In genomic region chr14:50928002-50928635, GRCh38 we compare ENCODE assay signal across 12 cellular contexts. TPM values are rescaled to one million over a fixed set of nuclear protein-coding genes. Genes with fewer than 3 reads are reported as not detected.
DNase-seq lines count a peak whose midpoint lies in the region; ATAC-seq lines count a peak whose summit lies in the region.
"Had no signal": no experiment of that assay in that cellular context is flagged by ENCODE, and none has a peak within 500 bp of the region (broad histone marks: within the 10 kb centered on the region; RNA-seq: fewer than 3 reads in every experiment).

No MANE protein-coding gene starts in this region.

- no peak overlapping the region for H2AK5ac ChIP-seq in trophoblast cell (ENCODE audit: low read length)

- ATAC-seq in HG03135 (IDR thresholded peaks at IDR 0.05; ENCODE audit: unreplicated experiment) = no peak
- ATAC-seq: activated naive CD8-positive, alpha-beta T cell treated with anti-CD3 and anti-CD28 coated beads, Interleukin-2, amount 50 U/mL, for 24 hours had no signal

- DNase-seq in GM04503 (ENCODE audit: low read depth) (peak; percentile 95), MV-4-11 (lab: John Stamatoyannopoulos, UW) (peak; percentile 99), fibroblast of gingiva (ENCODE audit: low read depth) (peak; percentile 81), trophoblast cell (peak; percentile 65 to 75), HuH-7.5 (ENCODE audit: low spot score) (no peak), GM19240 (ENCODE audit: insufficient read length, low spot score) (no peak)
- DNase-seq in stimulated activated CD4-positive, alpha-beta T cell treated with anti-CD3 and anti-CD28 coated beads, Interleukin-1b, Interleukin-23, amount 100 ng/mL, for 48 hours = no peak
- DNase-seq: activated CD4-positive, CD25-positive, alpha-beta regulatory T cell treated with anti-CD3 and anti-CD28 coated beads, Interleukin-2, amount 50 U/mL, for 72 hours; activated naive CD8-positive, alpha-beta T cell treated with anti-CD3 and anti-CD28 coated beads, Interleukin-2, amount 50 U/mL, for 24 hours; natural killer cell had no signal

- no peak overlapping the region for H3K4me3 ChIP-seq in trophoblast cell (ENCODE audit: low read depth, low read length)
- H3K4me3 ChIP-seq: gastrocnemius medialis had no signal

- H3K36me3 ChIP-seq in trophoblast cell (ENCODE audit: control insufficient read depth in 1 of 2, insufficient read depth in 2 of 2, low read length in 2 of 2) = no peaks in the 10 kb centered on the region
- H3K36me3 ChIP-seq: gastrocnemius medialis had no signal

- WGBS in trophoblast cell (ENCODE audit: extremely low coverage, insufficient coverage, insufficient read length) = no CpG with 5 or more reads among the region's 6 CpGs

- no peaks in the 10 kb centered on the region for H3K27me3 ChIP-seq in trophoblast cell (ENCODE audit: insufficient read depth, low read length)
- H3K27me3 ChIP-seq: gastrocnemius medialis had no signal

- no peak overlapping the region for H4K8ac ChIP-seq in trophoblast cell (ENCODE audit: low read depth, low read length)

- no peak overlapping the region for H3K4ac ChIP-seq in trophoblast cell (ENCODE audit: low read depth, low read length)

- no peaks in the 10 kb centered on the region for H3K79me1 ChIP-seq in trophoblast cell (ENCODE audit: low read length)

- no peak overlapping the region for H3K4me2 ChIP-seq in trophoblast cell (ENCODE audit: low read length)

- H2BK12ac ChIP-seq in trophoblast cell (ENCODE audit: low read length) = no peak overlapping the region

- no peak overlapping the region for H3K18ac ChIP-seq in trophoblast cell (ENCODE audit: low read length)

- no peak overlapping the region for H4K91ac ChIP-seq in trophoblast cell (ENCODE audit: low read depth, low read length)

- H3K14ac ChIP-seq in trophoblast cell (ENCODE audit: low read length) = no peak overlapping the region

- no peak overlapping the region for H3K23ac ChIP-seq in trophoblast cell (ENCODE audit: low read length)

- no peak overlapping the region for H3K9ac ChIP-seq in trophoblast cell (ENCODE audit: low read length)

- H3K79me2 ChIP-seq in trophoblast cell (ENCODE audit: control insufficient read depth, insufficient read depth, low read length, poor library complexity) = no peaks in the 10 kb centered on the region

- H3K4me1 ChIP-seq in trophoblast cell (ENCODE audit: control insufficient read depth in 1 of 2, insufficient read depth in 2 of 2, low read length in 2 of 2) = peaks cover 0 to 1% of the 10 kb centered on the region in 2 experiments

- H2BK120ac ChIP-seq in trophoblast cell (ENCODE audit: insufficient read depth, low read length, poor library complexity) = no peak overlapping the region

- no peak overlapping the region for H2BK5ac ChIP-seq in trophoblast cell (ENCODE audit: low read depth, low read length, poor library complexity)

- no peak overlapping the region for H4K12ac ChIP-seq in trophoblast cell (ENCODE audit: low read depth, low read length)

- no peaks in the 10 kb centered on the region for H3K9me3 ChIP-seq in trophoblast cell (ENCODE audit: insufficient read depth, low read depth, low read length)
- H3K9me3 ChIP-seq: gastrocnemius medialis had no signal

- H2AFZ ChIP-seq in trophoblast cell (ENCODE audit: insufficient read depth, low read length, poor library complexity) = no peak overlapping the region

- H3K27ac ChIP-seq in trophoblast cell (ENCODE audit: low read depth, low read length) = no peak overlapping the region

RNA-seq across cellular contexts. Expression of gene PYGL, which starts 16.2 kb away (rescaled TPM):
- polyA plus RNA-seq in trophoblast cell (2013) = 14.9 and 16.2 TPM in 2 replicates

RNA-seq across cellular contexts. Expression of gene ABHD12B, which starts 56.3 kb away (rescaled TPM):
- not detected in 2 replicates for polyA plus RNA-seq in trophoblast cell (2013)

Comparison
In these comparisons a context has a peak if more than half of its experiments do, and no peak if none do; other contexts are left out.
1. DNase-seq: peak in GM04503 (single experiment), MV-4-11 (single experiment), fibroblast of gingiva (single experiment) and trophoblast cell (2 of 2); none in HuH-7.5 (single experiment), GM19240 (single experiment) and stimulated activated CD4-positive, alpha-beta T cell treated with anti-CD3 and anti-CD28 coated beads, Interleukin-1b, Interleukin-23, amount 100 ng/mL, for 48 hours (single experiment).